20 cellular contexts compared by ENCODE assay signal in genomic region chr5:89282038-89282831, GRCh38.
A peak's percentile ranks its signal among the peaks of the same experiment; 100 is the strongest.
DNase-seq lines count a peak whose midpoint lies in the region; ATAC-seq, FAIRE-seq and TF ChIP-seq lines count a peak whose summit lies in the region.
"Had no signal": no experiment of that assay in that cellular context is flagged by ENCODE, and none has a peak within 500 bp of the region (broad histone marks: within the 10 kb centered on the region; RNA-seq: fewer than 3 reads in every experiment).

No MANE protein-coding gene starts in this region.

- H3K27me3 ChIP-seq in astrocyte (ENCODE audit: insufficient read depth, low read length) (no peaks in the 10 kb centered on the region), osteoblast (ENCODE audit: insufficient read depth, low read length) (no peaks in the 10 kb centered on the region)

- ATAC-seq in GM18870 (IDR thresholded peaks at IDR 0.05; ENCODE audit: unreplicated experiment), result peak; percentile 11
- peak; percentile 23 for ATAC-seq in HG02759 (IDR thresholded peaks at IDR 0.05; ENCODE audit: unreplicated experiment)
- ATAC-seq: activated CD4-positive, CD25-positive, alpha-beta regulatory T cell treated with anti-CD3 and anti-CD28 coated beads, Interleukin-2, amount 50 U/mL, for 24 hours; natural killer cell had no signal

- H3K79me2 ChIP-seq in astrocyte (ENCODE audit: insufficient read depth, low read length) (no peaks in the 10 kb centered on the region), osteoblast (ENCODE audit: insufficient read depth, low read length) (no peaks in the 10 kb centered on the region)

- H2AFZ ChIP-seq in astrocyte (ENCODE audit: low read depth, low read length) (no peak overlapping the region), osteoblast (ENCODE audit: low read length) (no peak overlapping the region)

- H4K20me1 ChIP-seq in astrocyte (ENCODE audit: insufficient read depth, low read length) (no peaks in the 10 kb centered on the region), osteoblast (ENCODE audit: insufficient read depth, low read length) (no peaks in the 10 kb centered on the region)

- H3K27ac Mint-ChIP-seq in astrocyte (ENCODE audit: unreplicated experiment), result no peak overlapping the region
- H3K27ac Mint-ChIP-seq: natural killer cell, progenitor cell of endocrine pancreas had no signal

- no peaks in the 10 kb centered on the region for H3K27me3 Mint-ChIP-seq in astrocyte (ENCODE audit: low read depth, unreplicated experiment)
- H3K27me3 Mint-ChIP-seq: progenitor cell of endocrine pancreas had no signal

- TF ChIP-seq CTCF in astrocyte (IDR thresholded peaks at IDR 0.05; ENCODE audit: insufficient read depth, low read depth, low read length) (no peak), osteoblast (IDR thresholded peaks at IDR 0.05; ENCODE audit: extremely low read depth, low read depth, low read length) (no peak)

- peak overlapping the region; percentile 70 for H3K27ac ChIP-seq in astrocyte (ENCODE audit: low read depth, low read length)
- peak overlapping the region; percentile 13 for H3K27ac ChIP-seq in osteoblast (ENCODE audit: low read depth, low read length)

- H3K36me3 Mint-ChIP-seq in astrocyte (ENCODE audit: low read depth, unreplicated experiment), result no peaks in the 10 kb centered on the region
- H3K36me3 Mint-ChIP-seq: natural killer cell had no signal

- H3K9me3 ChIP-seq in astrocyte (ENCODE audit: insufficient read depth, low read depth, low read length) (no peaks in the 10 kb centered on the region), osteoblast (ENCODE audit: low read depth, low read length) (no peaks in the 10 kb centered on the region)

- peak overlapping the region; percentile 27 for H3K9ac ChIP-seq in astrocyte (ENCODE audit: low read length)

- FAIRE-seq in astrocyte (lab: Jason Lieb, UNC), result no peak
- FAIRE-seq: colon, G401.6 had no signal

- no peak overlapping the region for H3K4me3 ChIP-seq in astrocyte (ENCODE audit: insufficient read depth, low read depth, low read length)
- no peak overlapping the region for H3K4me3 ChIP-seq in osteoblast (ENCODE audit: insufficient read depth, low read length)

- H3K36me3 ChIP-seq in astrocyte (ENCODE audit: insufficient read depth, low read length), result no peaks in the 10 kb centered on the region
- H3K36me3 ChIP-seq in osteoblast (ENCODE audit: insufficient read depth, low read length), result no peaks in the 10 kb centered on the region

- H3K4me3 Mint-ChIP-seq in astrocyte (ENCODE audit: unreplicated experiment), result no peak overlapping the region
- H3K4me3 Mint-ChIP-seq: natural killer cell had no signal

- H3K9me3 Mint-ChIP-seq in astrocyte (ENCODE audit: unreplicated experiment), result no peaks in the 10 kb centered on the region

- H3K4me1 ChIP-seq in astrocyte (ENCODE audit: insufficient read depth, low read length), result peaks cover 25% of the 10 kb centered on the region
- H3K4me1 ChIP-seq in osteoblast (ENCODE audit: insufficient read depth, low read length), result peaks cover 30% of the 10 kb centered on the region

- H3K4me2 ChIP-seq in astrocyte (ENCODE audit: low read length), result peak overlapping the region; percentile 19
- no peak overlapping the region for H3K4me2 ChIP-seq in osteoblast (ENCODE audit: insufficient read depth, low read length)

- H3K4me1 Mint-ChIP-seq in astrocyte (ENCODE audit: low read depth, unreplicated experiment), result peaks cover 39% of the 10 kb centered on the region

- DNase-seq in astrocyte (ENCODE audit: low read depth) (peak; percentile 71), osteoblast (ENCODE audit: insufficient read length, low spot score, missing footprints) (no peak), NCI-H524 treated with DMSO at 0.1 percent for 48 hours (lab: John Stamatoyannopoulos, UW) (no peak), SIG-M5 (lab: John Stamatoyannopoulos, UW) (no peak), DMS53 (lab: John Stamatoyannopoulos, UW) (no peak), A172 (ENCODE audit: low spot score) (no peak)
- DNase-seq: activated effector memory CD4-positive, alpha-beta T cell treated with Interleukin-2 at 50 U/mL for 16 hours; COR-L47; foreskin melanocyte; H7; natural killer cell; NCI-H1417 treated with DMSO at 0.1 percent for 48 hours; stimulated activated CD4-positive, alpha-beta T cell treated with anti-CD3 and anti-CD28 coated beads, Interleukin-4, amount 100 ng/mL, for 4 hours; T-helper 9 cell had no signal
